In genomic region chr4:151031831-151032605, GRCh38 we compare ENCODE assay signal across 7 cellular contexts. TPM values are rescaled to one million over a fixed set of nuclear protein-coding genes. Genes with fewer than 3 reads are reported as not detected.
DNase-seq lines count a peak whose midpoint lies in the region; ATAC-seq lines count a peak whose summit lies in the region.

No MANE protein-coding gene starts in this region.

- intact Hi-C loops in Right ventricle myocardium superior (cut with DNase I), result no loop called here

- H3K4me3 Mint-ChIP-seq in activated CD8-positive, alpha-beta memory T cell treated with anti-CD3 and anti-CD28 coated beads, Interleukin-2, amount 10 ng/mL, durations not matched to agents 7 days and 5 days, result peak overlapping the region; percentile 68
- H3K4me3 Mint-ChIP-seq in naive B cell, result peak overlapping the region in 7 of 8 donors; percentile 0 to 74 (median 66)

- H3K27ac Mint-ChIP-seq in activated CD8-positive, alpha-beta memory T cell treated with anti-CD3 and anti-CD28 coated beads, Interleukin-2, amount 10 ng/mL, durations not matched to agents 7 days and 5 days, result peak overlapping the region; percentile 64
- peak overlapping the region in 1 of 6 donors; percentile 1 for H3K27ac Mint-ChIP-seq in naive B cell

- no peaks in the 10 kb centered on the region for H3K36me3 Mint-ChIP-seq in activated CD8-positive, alpha-beta memory T cell treated with anti-CD3 and anti-CD28 coated beads, Interleukin-2, amount 10 ng/mL, durations not matched to agents 7 days and 5 days
- no peaks in the 10 kb centered on the region for H3K36me3 Mint-ChIP-seq in naive B cell

- peaks cover 28% of the 10 kb centered on the region for H3K4me1 Mint-ChIP-seq in activated CD8-positive, alpha-beta memory T cell treated with anti-CD3 and anti-CD28 coated beads, Interleukin-2, amount 10 ng/mL, durations not matched to agents 7 days and 5 days
- H3K4me1 Mint-ChIP-seq in naive B cell, result peaks cover 5 to 20% (median 11%) of the 10 kb centered on the region in 3 donors

- no peak for DNase-seq in activated CD8-positive, alpha-beta memory T cell treated with anti-CD3 and anti-CD28 coated beads, Interleukin-2, amount 10 ng/mL, durations not matched to agents 7 days and 5 days
- DNase-seq in naive B cell (no peak), Right ventricle myocardium superior (no peak), NCI-H1694 (lab: John Stamatoyannopoulos, UW) (no peak), D341Med (ENCODE audit: low spot score) (no peak)

- H3K27me3 Mint-ChIP-seq in activated CD8-positive, alpha-beta memory T cell treated with anti-CD3 and anti-CD28 coated beads, Interleukin-2, amount 10 ng/mL, durations not matched to agents 7 days and 5 days, result no peaks in the 10 kb centered on the region
- peaks cover 12 to 25% (median 21%) of the 10 kb centered on the region in 3 donors for H3K27me3 Mint-ChIP-seq in naive B cell

- ATAC-seq in GM18907 (IDR thresholded peaks at IDR 0.05; ENCODE audit: unreplicated experiment), result peak; percentile 60
- ATAC-seq in HG03060 (IDR thresholded peaks at IDR 0.05; ENCODE audit: low read depth, unreplicated experiment), result peak; percentile 38
- ATAC-seq in activated CD8-positive, alpha-beta memory T cell treated with anti-CD3 and anti-CD28 coated beads, Interleukin-2, amount 10 ng/mL, durations not matched to agents 7 days and 5 days, result peak; percentile 49
- ATAC-seq in naive B cell (ENCODE audit: low read depth in 2 of 2), result no peak
- no peak for ATAC-seq in Right ventricle myocardium superior (ENCODE audit: poor library complexity)

- H3K9me3 Mint-ChIP-seq in activated CD8-positive, alpha-beta memory T cell treated with anti-CD3 and anti-CD28 coated beads, Interleukin-2, amount 10 ng/mL, durations not matched to agents 7 days and 5 days (ENCODE audit: low read depth), result no peaks in the 10 kb centered on the region
- H3K9me3 Mint-ChIP-seq in naive B cell, result no peaks in the 10 kb centered on the region

- CTCF ChIA-PET in activated CD8-positive, alpha-beta memory T cell treated with anti-CD3 and anti-CD28 coated beads, Interleukin-2, amount 10 ng/mL, durations not matched to agents 7 days and 5 days (lab: Charles Lee), result no interaction called here

RNA-seq across cellular contexts. Expression of gene LRBA, which starts 16.9 kb away (rescaled TPM):
- 10 to 100 TPM; 59.2 to 60.2 TPM for total RNA-seq in activated CD8-positive, alpha-beta memory T cell treated with anti-CD3 and anti-CD28 coated beads, Interleukin-2, amount 10 ng/mL, durations not matched to agents 7 days and 5 days
- polyA plus RNA-seq in naive B cell (ENCODE audit: low read depth in 6 of 6), result 10 to 100 TPM; 18.0 to 25.7 (median 19.6) TPM
- 17.9 TPM for total RNA-seq in Right ventricle myocardium superior

Comparison
In these comparisons a context has a peak if more than half of its experiments do, and no peak if none do; other contexts are left out.
1. ATAC-seq: peak in GM18907 (single experiment), HG03060 (single experiment) and activated CD8-positive, alpha-beta memory T cell treated with anti-CD3 and anti-CD28 coated beads, Interleukin-2, amount 10 ng/mL, durations not matched to agents 7 days and 5 days (single experiment); none in naive B cell (0 of 2) and Right ventricle myocardium superior (single experiment).